In the genomic region with DNA sequence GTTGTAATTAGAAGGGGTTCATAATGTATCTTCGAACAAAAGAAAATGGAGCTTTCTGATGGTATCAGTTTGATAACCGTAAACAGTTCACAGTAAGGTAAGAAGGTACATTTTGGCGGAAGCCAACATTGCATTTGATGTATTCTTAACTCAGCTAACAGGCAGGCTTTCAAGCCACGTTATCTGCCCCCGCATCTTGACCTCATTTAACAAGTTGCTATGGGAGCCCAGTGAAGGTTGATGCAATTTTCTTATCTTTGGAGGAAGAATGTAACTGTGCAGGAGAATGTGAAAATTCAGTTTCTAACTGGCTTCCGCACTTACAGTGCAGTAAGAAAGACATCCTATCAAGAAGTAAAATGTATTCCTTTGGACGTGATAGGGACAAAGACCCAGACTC, we compare ENCODE assay signal across 8 cellular contexts.
DNase-seq lines count a peak whose midpoint lies in the region; ATAC-seq and TF ChIP-seq lines count a peak whose summit lies in the region.

No MANE protein-coding gene starts in this region.

- peaks cover 97% of the 10 kb centered on the region for H3K36me3 Mint-ChIP-seq in activated naive CD4-positive, alpha-beta T cell treated with anti-CD3 and anti-CD28 coated beads for 36 hours (ENCODE audit: low read depth)

- no peak overlapping the region for H3K4me3 ChIP-seq in SU-DHL-6 (ENCODE audit: insufficient read depth, low read length, poor library complexity, severe bottlenecking)

- H3K4me2 ChIP-seq in SU-DHL-6 (ENCODE audit: low read depth, low read length, poor library complexity, severe bottlenecking), result peak overlapping the region; percentile 90

- peak overlapping the region; percentile 57 for H3K4me3 Mint-ChIP-seq in activated naive CD4-positive, alpha-beta T cell treated with anti-CD3 and anti-CD28 coated beads for 36 hours

- peaks cover 72% of the 10 kb centered on the region for H3F3A ChIP-seq in SU-DHL-6 (ENCODE audit: insufficient read depth)

- no peaks in the 10 kb centered on the region for H3K9me3 ChIP-seq in SU-DHL-6 (ENCODE audit: insufficient read depth, low read length)

- H3K36me3 ChIP-seq in SU-DHL-6 (ENCODE audit: low read length), result peaks cover 21% of the 10 kb centered on the region; the same call in 1 of the 2 replicates

- H2AFZ ChIP-seq in SU-DHL-6 (ENCODE audit: low read depth, low read length, severe bottlenecking), result no peak overlapping the region

- no peak overlapping the region for H3K9ac ChIP-seq in SU-DHL-6 (ENCODE audit: low read length)

- intact Hi-C loops in activated naive CD4-positive, alpha-beta T cell treated with anti-CD3 and anti-CD28 coated beads for 36 hours (cut with micrococcal nuclease), result loop anchor here (1.0 kb wide), 1 partner anchor 31 kb away; no protein-coding TSS in a partner anchor
- intact Hi-C loops in posterior vena cava (cut with DNase I), result no loop called here

- no peaks in the 10 kb centered on the region for H3K9me2 ChIP-seq in SU-DHL-6 (replicated peaks; ENCODE audit: insufficient read depth, low read length)

- H3K4me1 Mint-ChIP-seq in activated naive CD4-positive, alpha-beta T cell treated with anti-CD3 and anti-CD28 coated beads for 36 hours (ENCODE audit: low read depth), result peaks cover 99% of the 10 kb centered on the region

- H3K27me3 ChIP-seq in SU-DHL-6 (ENCODE audit: low read length), result no peaks in the 10 kb centered on the region

- no peaks in the 10 kb centered on the region for H3K27me3 Mint-ChIP-seq in activated naive CD4-positive, alpha-beta T cell treated with anti-CD3 and anti-CD28 coated beads for 36 hours (ENCODE audit: low read depth)

- peak overlapping the region; percentile 98 for H3K27ac ChIP-seq in SU-DHL-6 (ENCODE audit: low read depth, low read length)

- CTCF ChIA-PET in activated naive CD4-positive, alpha-beta T cell treated with anti-CD3 and anti-CD28 coated beads for 36 hours (lab: Charles Lee), result interaction anchor here (0.9 to 1.7 kb wide), 12 partner anchors 11 to 186 kb away, joined by 3 to 7 read pairs (median 4); no protein-coding TSS in a partner anchor

- H4K20me1 ChIP-seq in SU-DHL-6 (ENCODE audit: low read depth, low read length), result no peaks in the 10 kb centered on the region

- ATAC-seq in HG02852 (IDR thresholded peaks at IDR 0.05; ENCODE audit: unreplicated experiment), result no peak
- no peak for ATAC-seq in HG02610 (IDR thresholded peaks at IDR 0.05; ENCODE audit: unreplicated experiment)
- ATAC-seq in GM18498 (IDR thresholded peaks at IDR 0.05; ENCODE audit: unreplicated experiment), result no peak

- H3K79me2 ChIP-seq in SU-DHL-6 (ENCODE audit: insufficient read depth, low read length), result peaks cover 53% of the 10 kb centered on the region; the same call in 1 of the 2 replicates

- no peak for TF ChIP-seq CTCF in SU-DHL-6 (IDR thresholded peaks at IDR 0.05; ENCODE audit: insufficient read depth, low read length, poor library complexity, severe bottlenecking)

- DNase-seq in CD1c-positive myeloid dendritic cell (ENCODE audit: extremely low spot score) (peak; percentile 67), mucosa of gallbladder (ENCODE audit: low spot score) (peak; percentile 35), posterior vena cava (ENCODE audit: low spot score) (no peak)
- peak; percentile 83 for DNase-seq in activated naive CD4-positive, alpha-beta T cell treated with anti-CD3 and anti-CD28 coated beads for 36 hours

- peak overlapping the region; percentile 97 for H3K27ac Mint-ChIP-seq in activated naive CD4-positive, alpha-beta T cell treated with anti-CD3 and anti-CD28 coated beads for 36 hours

- H3K9me3 Mint-ChIP-seq in activated naive CD4-positive, alpha-beta T cell treated with anti-CD3 and anti-CD28 coated beads for 36 hours, result no peaks in the 10 kb centered on the region
